ENCODE assay signal across 19 cellular contexts in genomic region chr7:47472444-47473157, GRCh38.
A peak's percentile ranks its signal among the peaks of the same experiment; 100 is the strongest.
DNase-seq lines count a peak whose midpoint lies in the region; ATAC-seq, FAIRE-seq and TF ChIP-seq lines count a peak whose summit lies in the region.
"Had no signal": no experiment of that assay in that cellular context is flagged by ENCODE, and none has a peak within 500 bp of the region (broad histone marks: within the 10 kb centered on the region; RNA-seq: fewer than 3 reads in every experiment).

No MANE protein-coding gene starts in this region.

- H4K8ac ChIP-seq in IMR-90 (ENCODE audit: low read depth in 2 of 2, low read length in 2 of 2), result no peak overlapping the region
- no peak overlapping the region for H4K8ac ChIP-seq in H1 (ENCODE audit: extremely low read depth, insufficient read depth, low read length)
- H4K8ac ChIP-seq in trophoblast cell (ENCODE audit: low read depth, low read length), result no peak overlapping the region

- H2BK20ac ChIP-seq in IMR-90 (ENCODE audit: low read depth, low read length), result no peak overlapping the region
- no peak overlapping the region for H2BK20ac ChIP-seq in H1 (ENCODE audit: low read length)

- intact Hi-C loops in IMR-90 (cut with micrococcal nuclease), result no loop called here
- intact Hi-C loops in activated T-helper 2 cell treated with anti-CD3 and anti-CD28 coated beads, Interferon-gamma antibody, Interleukin-2, Interleukin-4, amounts not matched to agents 10 μg/mL and 5 μg/mL and 100 μg/mL, durations not matched to agents 14 hours and 24 hours and 36 hours (cut with micrococcal nuclease), result no loop called here

- no peak for TF ChIP-seq EP300 in H1 (IDR thresholded peaks at IDR 0.05; ENCODE audit: borderline replicate concordance in 1 of 2, low read depth in 2 of 2, low read length in 2 of 2)

- H3K27me3 ChIP-seq in BLaER1, result no peaks in the 10 kb centered on the region
- no peaks in the 10 kb centered on the region for H3K27me3 ChIP-seq in IMR-90 (ENCODE audit: control insufficient read depth, insufficient read depth, low read length)
- H3K27me3 ChIP-seq in H1 (replicated peaks in 1 of 4; ENCODE audit: control insufficient read depth in 3 of 4, extremely low read depth in 1 of 4, insufficient read depth in 3 of 4, low read length in 3 of 4), result peaks cover 0 to 12% (median 4%) of the 10 kb centered on the region in 4 experiments; a peak in 4 of 7 replicates
- no peaks in the 10 kb centered on the region for H3K27me3 ChIP-seq in trophoblast cell (ENCODE audit: insufficient read depth, low read length)
- H3K27me3 ChIP-seq: vagina had no signal

- H2BK12ac ChIP-seq in H1 (ENCODE audit: low read depth, low read length) (no peak overlapping the region), trophoblast cell (ENCODE audit: low read length) (no peak overlapping the region)

- H3K56ac ChIP-seq in IMR-90 (ENCODE audit: extremely low read depth, insufficient read depth, low read length) (no peak overlapping the region), H1 (replicated peaks; ENCODE audit: insufficient read length, low read depth, low read length) (no peak overlapping the region)

- no peak for TF ChIP-seq RAD21 in IMR-90 (IDR thresholded peaks at IDR 0.05; ENCODE audit: low read length)
- no peak for TF ChIP-seq RAD21 in H1 (IDR thresholded peaks at IDR 0.05 in 1 of 2, conservative IDR thresholded peaks at IDR 0.05 in 1 of 2; ENCODE audit: low read depth in 2 of 2, low read length in 2 of 2)

- DNase-seq in IMR-90 (no peak), H1 (ENCODE audit: low read depth in 1 of 2, low spot score in 2 of 2) (no peak), trophoblast cell (no peak), occipital lobe (lab: John Stamatoyannopoulos, UW) (no peak), NCI-H510A (lab: John Stamatoyannopoulos, UW) (no peak), foreskin melanocyte (no peak)
- DNase-seq in activated T-helper 2 cell treated with anti-CD3 and anti-CD28 coated beads, Interferon-gamma antibody, Interleukin-2, Interleukin-4, amounts not matched to agents 10 μg/mL and 5 μg/mL and 100 μg/mL, durations not matched to agents 14 hours and 24 hours and 36 hours (ENCODE audit: low spot score), result no peak
- DNase-seq: activated CD4-positive, alpha-beta T cell treated with anti-CD3 and anti-CD28 coated beads for 48 hours; central memory CD4-positive, alpha-beta T cell; left ventricle myocardium superior; NCI-H1436 treated with DMSO at 0.1 percent for 48 hours; NCI-H226; OCI-M1; stimulated activated CD4-positive, alpha-beta T cell treated with anti-CD3 and anti-CD28 coated beads, Interleukin-4, amount 100 ng/mL, for 4 hours had no signal

- H3K27me3 Mint-ChIP-seq in activated T-helper 2 cell treated with anti-CD3 and anti-CD28 coated beads, Interferon-gamma antibody, Interleukin-2, Interleukin-4, amounts not matched to agents 10 μg/mL and 5 μg/mL and 100 μg/mL, durations not matched to agents 14 hours and 24 hours and 36 hours (ENCODE audit: low read depth), result no peaks in the 10 kb centered on the region

- no peak for FAIRE-seq in H1 (lab: Jason Lieb, UNC)
- FAIRE-seq: GM18507 had no signal

- no peak overlapping the region for H2AK9ac ChIP-seq in IMR-90 (replicated peaks; ENCODE audit: low read depth, low read length, poor library complexity)

- no peak overlapping the region for H2BK5ac ChIP-seq in IMR-90 (ENCODE audit: low read depth, low read length, poor library complexity, severe bottlenecking)
- no peak overlapping the region; the same call in 1 of the 2 replicates for H2BK5ac ChIP-seq in H1 (ENCODE audit: low read depth, low read length)
- H2BK5ac ChIP-seq in trophoblast cell (ENCODE audit: low read depth, low read length, poor library complexity), result no peak overlapping the region

- H3K4me2 ChIP-seq in BLaER1 (peak overlapping the region; percentile 32), IMR-90 (ENCODE audit: low read depth, low read length) (no peak overlapping the region), H1 (ENCODE audit: insufficient read depth in 1 of 2, low read depth in 2 of 2, low read length in 2 of 2) (no peak overlapping the region), trophoblast cell (ENCODE audit: low read length) (no peak overlapping the region)

- H3K36me3 ChIP-seq in BLaER1 (no peaks in the 10 kb centered on the region; the same call in 1 of the 2 replicates), IMR-90 (ENCODE audit: control insufficient read depth, insufficient read depth, low read length) (peaks cover 16% of the 10 kb centered on the region), H1 (ENCODE audit: control insufficient read depth in 2 of 4, insufficient read depth in 4 of 4, low read length in 3 of 4) (no peaks in the 10 kb centered on the region; a peak in 1 of 8 replicates), trophoblast cell (ENCODE audit: control insufficient read depth in 1 of 2, insufficient read depth in 2 of 2, low read length in 2 of 2) (peaks cover 31 to 53% of the 10 kb centered on the region in 2 experiments)
- H3K36me3 ChIP-seq: vagina had no signal

- H2BK120ac ChIP-seq in IMR-90 (ENCODE audit: low read depth, low read length), result no peak overlapping the region
- H2BK120ac ChIP-seq in H1 (replicated peaks; ENCODE audit: low read depth, low read length), result no peak overlapping the region
- no peak overlapping the region for H2BK120ac ChIP-seq in trophoblast cell (ENCODE audit: insufficient read depth, low read length, poor library complexity)

- H2AFZ ChIP-seq in IMR-90 (replicated peaks; ENCODE audit: low read length, poor library complexity), result no peak overlapping the region
- H2AFZ ChIP-seq in H1 (ENCODE audit: low read length), result no peak overlapping the region
- H2AFZ ChIP-seq in trophoblast cell (ENCODE audit: insufficient read depth, low read length, poor library complexity), result no peak overlapping the region

- H2AK5ac ChIP-seq in IMR-90 (ENCODE audit: low read depth, low read length) (peak overlapping the region; percentile 0), H1 (ENCODE audit: low read depth, low read length) (no peak overlapping the region; the same call in 1 of the 2 replicates), trophoblast cell (ENCODE audit: low read length) (no peak overlapping the region)

- H3K4me3 ChIP-seq in BLaER1, result no peak overlapping the region
- H3K4me3 ChIP-seq in IMR-90 (ENCODE audit: insufficient read depth, low read depth, low read length), result no peak overlapping the region
- H3K4me3 ChIP-seq in H1 (ENCODE audit: extremely low read depth in 1 of 4, insufficient read depth in 2 of 4, low read depth in 3 of 4, low read length in 4 of 4), result no peak overlapping the region
- H3K4me3 ChIP-seq in trophoblast cell (ENCODE audit: low read depth, low read length), result no peak overlapping the region
- H3K4me3 ChIP-seq: vagina had no signal

- POLR2A ChIA-PET in IMR-90 (lab: Charles Lee; ENCODE audit: unreplicated experiment) (no interaction called here), H1 (lab: Charles Lee; ENCODE audit: partially characterized antibody) (no interaction called here)

- H3K79me1 ChIP-seq in IMR-90 (ENCODE audit: low read depth in 1 of 2, low read length in 2 of 2) (peaks cover 38 to 88% of the 10 kb centered on the region in 2 experiments), H1 (ENCODE audit: low read depth, low read length) (peaks cover 10% of the 10 kb centered on the region), trophoblast cell (ENCODE audit: low read length) (peaks cover 24% of the 10 kb centered on the region)

- H3K23me2 ChIP-seq in H1 (ENCODE audit: low read depth, low read length), result peaks cover 12% of the 10 kb centered on the region

- no peaks in the 10 kb centered on the region for H3K36me3 Mint-ChIP-seq in activated T-helper 2 cell treated with anti-CD3 and anti-CD28 coated beads, Interferon-gamma antibody, Interleukin-2, Interleukin-4, amounts not matched to agents 10 μg/mL and 5 μg/mL and 100 μg/mL, durations not matched to agents 14 hours and 24 hours and 36 hours (ENCODE audit: low read depth)

- WGBS in IMR-90 (ENCODE audit: extremely low coverage in 2 of 2, insufficient read length in 1 of 2), 2 experiments, result 87% methylated on average over 3 of the region's 19 CpGs; no CpG with 5 or more reads in 1 of the 2 experiments
- WGBS in H1 (ENCODE audit: extremely low coverage in 1 of 2, insufficient coverage in 1 of 2, insufficient read length in 1 of 2, insufficient replicate concordance in 2 of 2, low coverage in 1 of 2, low lambda C conversion rate in 2 of 2, missing lambda C conversion rate in 1 of 2), 2 experiments, result 89% methylated on average over 19 of the region's 19 CpGs; no CpG with 5 or more reads in 1 of the 2 experiments
- no CpG with 5 or more reads among the region's 19 CpGs for WGBS in trophoblast cell (ENCODE audit: extremely low coverage, insufficient coverage, insufficient read length)

- H3K9ac ChIP-seq in BLaER1 (no peak overlapping the region), IMR-90 (ENCODE audit: low read depth, low read length) (no peak overlapping the region), H1 (replicated peaks in 1 of 4; ENCODE audit: extremely low read depth in 1 of 4, low read depth in 3 of 4, low read length in 3 of 4) (no peak overlapping the region), trophoblast cell (ENCODE audit: low read length) (no peak overlapping the region)

- H3K14ac ChIP-seq in IMR-90 (replicated peaks; ENCODE audit: low read depth, low read length) (no peak overlapping the region), H1 (ENCODE audit: insufficient read length) (no peak overlapping the region), trophoblast cell (ENCODE audit: low read length) (peak overlapping the region; percentile 2)

- H3K79me2 ChIP-seq in H1 (ENCODE audit: control insufficient read depth in 1 of 2, insufficient read depth in 2 of 2, low read length in 2 of 2) (peaks cover 7 to 12% of the 10 kb centered on the region in 2 experiments; a peak in 3 of 4 replicates), trophoblast cell (ENCODE audit: control insufficient read depth, insufficient read depth, low read length, poor library complexity) (peaks cover 14% of the 10 kb centered on the region)

- dilution Hi-C loops in IMR-90 (cut with HindIII; ENCODE audit: low sequenced_read_pairs, unreplicated experiment), result no loop called here

- H2BK15ac ChIP-seq in IMR-90 (ENCODE audit: low read depth, low read length), result no peak overlapping the region
- 0 out of 2 replicates have a peak overlapping the region, but pooled peaks have one; percentile 5 for H2BK15ac ChIP-seq in H1 (ENCODE audit: low read length)

- no peak overlapping the region for H4K12ac ChIP-seq in trophoblast cell (ENCODE audit: low read depth, low read length)

- BruUV-seq in IMR-90 (replicated peaks; lab: Mats Ljungman, UMichigan), result no TSS peak

- no peak for TF ChIP-seq CTCF in IMR-90 (conservative IDR thresholded peaks at IDR 0.05; ENCODE audit: low read depth, low read length)
- TF ChIP-seq CTCF in H1 (IDR thresholded peaks at IDR 0.05; ENCODE audit: control extremely low read depth in 1 of 3, insufficient read depth in 1 of 3, low read depth in 1 of 3, low read length in 3 of 3), result no peak

- no peak for ATAC-seq in IMR-90 (ENCODE audit: low read depth)
- ATAC-seq: left ventricle myocardium superior, SK-N-SH treated with all-trans-retinoic acid at 6 μM for 48 hours had no signal

- H3K9me3 ChIP-seq in BLaER1 (no peaks in the 10 kb centered on the region), IMR-90 (ENCODE audit: control insufficient read depth, insufficient read depth, low read length) (no peaks in the 10 kb centered on the region), H1 (ENCODE audit: insufficient read depth in 2 of 2, low read depth in 1 of 2, low read length in 1 of 2) (no peaks in the 10 kb centered on the region), trophoblast cell (ENCODE audit: insufficient read depth, low read depth, low read length) (peaks cover 3% of the 10 kb centered on the region)
- H3K9me3 ChIP-seq: vagina had no signal

- H3K4ac ChIP-seq in IMR-90 (ENCODE audit: low read depth, low read length), result no peak overlapping the region
- no peak overlapping the region for H3K4ac ChIP-seq in H1 (replicated peaks; ENCODE audit: insufficient read length, low read depth, low read length)
- H3K4ac ChIP-seq in trophoblast cell (ENCODE audit: low read depth, low read length), result no peak overlapping the region

- no peaks in the 10 kb centered on the region for H3K4me1 Mint-ChIP-seq in activated T-helper 2 cell treated with anti-CD3 and anti-CD28 coated beads, Interferon-gamma antibody, Interleukin-2, Interleukin-4, amounts not matched to agents 10 μg/mL and 5 μg/mL and 100 μg/mL, durations not matched to agents 14 hours and 24 hours and 36 hours (ENCODE audit: low read depth)

- H3K27ac ChIP-seq in BLaER1, result no peak overlapping the region
- H3K27ac ChIP-seq in IMR-90 (ENCODE audit: insufficient read depth, low read length), result no peak overlapping the region
- no peak overlapping the region for H3K27ac ChIP-seq in H1 (ENCODE audit: low read depth, low read length)
- no peak overlapping the region for H3K27ac ChIP-seq in trophoblast cell (ENCODE audit: low read depth, low read length)
- H3K27ac ChIP-seq: vagina had no signal

- peaks cover 37% of the 10 kb centered on the region for H3K9me1 ChIP-seq in IMR-90 (ENCODE audit: insufficient read depth, low read length)

- peaks cover 34% of the 10 kb centered on the region for H4K20me1 ChIP-seq in BLaER1
- H4K20me1 ChIP-seq in IMR-90 (ENCODE audit: insufficient read depth, low read length), result peaks cover 67% of the 10 kb centered on the region
- peaks cover 8 to 34% of the 10 kb centered on the region in 2 experiments for H4K20me1 ChIP-seq in H1 (replicated peaks in 1 of 2; ENCODE audit: control insufficient read depth in 1 of 2, insufficient read depth in 2 of 2, low read length in 2 of 2)

- no peak overlapping the region for H3K27ac Mint-ChIP-seq in activated T-helper 2 cell treated with anti-CD3 and anti-CD28 coated beads, Interferon-gamma antibody, Interleukin-2, Interleukin-4, amounts not matched to agents 10 μg/mL and 5 μg/mL and 100 μg/mL, durations not matched to agents 14 hours and 24 hours and 36 hours

- no peak overlapping the region for H3K23ac ChIP-seq in IMR-90 (ENCODE audit: low read depth, low read length)
- H3K23ac ChIP-seq in H1 (ENCODE audit: insufficient read length), result no peak overlapping the region
- no peak overlapping the region for H3K23ac ChIP-seq in trophoblast cell (ENCODE audit: low read length)

- H4K5ac ChIP-seq in IMR-90 (ENCODE audit: low read depth, low read length) (no peak overlapping the region), H1 (ENCODE audit: insufficient read length, low read depth, low read length) (no peak overlapping the region)

- H4K91ac ChIP-seq in IMR-90 (ENCODE audit: insufficient read depth, low read depth, low read length) (no peak overlapping the region), H1 (replicated peaks; ENCODE audit: insufficient read length, low read length) (no peak overlapping the region), trophoblast cell (ENCODE audit: low read depth, low read length) (no peak overlapping the region)

- H3K4me3 Mint-ChIP-seq in activated T-helper 2 cell treated with anti-CD3 and anti-CD28 coated beads, Interferon-gamma antibody, Interleukin-2, Interleukin-4, amounts not matched to agents 10 μg/mL and 5 μg/mL and 100 μg/mL, durations not matched to agents 14 hours and 24 hours and 36 hours (ENCODE audit: low read depth), result no peak overlapping the region
- H3K4me3 Mint-ChIP-seq: nephron had no signal

- no peak overlapping the region for H3K18ac ChIP-seq in IMR-90 (ENCODE audit: low read depth, low read length)
- H3K18ac ChIP-seq in H1 (ENCODE audit: extremely low read depth, low read length), result no peak overlapping the region
- peak overlapping the region; percentile 58 for H3K18ac ChIP-seq in trophoblast cell (ENCODE audit: low read length)

- CTCF ChIA-PET in IMR-90 (lab: Yijun Ruan, JAX) (no interaction called here), H1 (lab: Charles Lee; ENCODE audit: partially characterized antibody) (interaction anchor here (2.0 kb wide), 1 partner anchor 207 kb away, joined by 4 read pairs; no protein-coding TSS in a partner anchor)

- TF ChIP-seq POLR2A in IMR-90 (IDR thresholded peaks at IDR 0.05; ENCODE audit: low read depth, low read length) (no peak), H1 (IDR thresholded peaks at IDR 0.05; ENCODE audit: control extremely low read depth in 1 of 2, low read depth in 2 of 2, low read length in 2 of 2) (no peak)

- H3K4me1 ChIP-seq in BLaER1 (peaks cover 71% of the 10 kb centered on the region), IMR-90 (ENCODE audit: control insufficient read depth, insufficient read depth, low read length) (peaks cover 18% of the 10 kb centered on the region), H1 (replicated peaks in 1 of 4; ENCODE audit: control insufficient read depth in 3 of 4, insufficient read depth in 4 of 4, low read length in 3 of 4) (peaks cover 12 to 30% (median 22%) of the 10 kb centered on the region in 4 experiments), trophoblast cell (ENCODE audit: control insufficient read depth in 1 of 2, insufficient read depth in 2 of 2, low read length in 2 of 2) (peaks cover 28 to 29% of the 10 kb centered on the region in 2 experiments)

- in situ Hi-C loops in IMR-90 (cut with MboI; ENCODE audit: low sequenced_read_pairs), result no loop called here

- no peaks in the 10 kb centered on the region for H3K9me3 Mint-ChIP-seq in activated T-helper 2 cell treated with anti-CD3 and anti-CD28 coated beads, Interferon-gamma antibody, Interleukin-2, Interleukin-4, amounts not matched to agents 10 μg/mL and 5 μg/mL and 100 μg/mL, durations not matched to agents 14 hours and 24 hours and 36 hours
- H3K9me3 Mint-ChIP-seq: nephron had no signal
